Comparison of ENCODE assay signal across 1 cellular context in genomic region chr2:10935953-10936942, GRCh38.
A peak's percentile ranks its signal among the peaks of the same experiment; 100 is the strongest.
TF ChIP-seq lines count a peak whose summit lies in the region.

No MANE protein-coding gene starts in this region.

TF ChIP-seq in Ishikawa, 13 proteins besides CTCF, POLR2A, EP300 and RAD21 (continued from another document):
- TF ChIP-seq ZBTB7A (IDR thresholded peaks at IDR 0.05; ENCODE audit: low read depth) (no peak), TEAD4 (IDR thresholded peaks at IDR 0.05) (peak; percentile 62), USF1 (IDR thresholded peaks at IDR 0.05) (no peak), CEBPB (IDR thresholded peaks at IDR 0.05) (no peak)
